8 cellular contexts compared by ENCODE assay signal in the genomic region with DNA sequence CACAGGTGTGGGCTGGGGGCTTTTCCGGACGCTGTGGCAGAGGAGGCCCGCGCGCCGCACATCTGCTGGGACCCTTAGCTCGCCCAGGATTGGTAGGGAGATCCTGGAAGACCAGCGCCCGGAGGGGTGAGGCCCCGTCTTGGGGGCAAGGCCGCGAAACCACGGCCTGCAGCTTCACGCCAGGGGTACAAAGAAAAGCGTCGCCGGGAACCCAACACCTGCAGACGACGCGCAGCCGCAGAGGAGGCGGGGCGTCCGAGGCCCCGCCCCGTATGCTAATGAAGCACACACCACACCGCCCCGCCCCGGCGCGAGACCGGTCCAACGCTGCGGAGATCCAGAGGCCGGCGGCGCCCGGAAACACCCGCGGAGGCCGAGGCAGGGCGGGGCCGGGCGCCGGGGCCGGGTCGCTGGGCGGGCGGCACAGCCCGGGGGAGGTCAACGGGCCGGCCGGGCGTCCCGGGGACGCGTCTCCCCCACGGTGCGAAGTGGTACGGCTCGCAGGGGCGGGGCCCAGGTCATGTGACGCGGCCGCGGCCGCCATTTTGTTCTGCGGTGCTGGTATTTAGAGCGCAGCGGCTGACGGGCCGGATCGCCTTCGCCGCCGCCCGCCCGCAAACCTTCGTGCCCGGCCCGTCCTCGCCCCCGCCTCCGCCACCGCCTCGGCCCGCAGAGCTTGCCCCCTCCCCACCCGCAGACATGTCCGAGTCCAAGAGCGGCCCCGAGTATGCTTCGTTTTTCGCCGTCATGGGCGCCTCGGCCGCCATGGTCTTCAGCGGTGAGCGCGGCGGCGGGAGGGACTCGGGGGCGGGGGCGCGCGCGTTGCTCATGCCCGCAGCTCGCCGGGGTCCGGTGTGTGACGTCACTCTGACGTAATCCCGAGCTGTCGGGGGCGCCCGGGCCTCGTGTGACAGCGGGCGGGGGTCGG. TPM values are rescaled to one million over a fixed set of nuclear protein-coding genes. Genes with fewer than 3 reads are reported as not detected.
DNase-seq lines count a peak whose midpoint lies in the region; ATAC-seq and TF ChIP-seq lines count a peak whose summit lies in the region.

TSS of gene ATP6V0C (plus strand) at position 548 of the 928 bp plus-strand sequence. CDS start at position 700, 152 bp downstream.

- H3K9ac ChIP-seq in DND-41 (ENCODE audit: low read depth, low read length) = peak within 1 kb of the TSS; percentile 95
- peak within 1 kb of the TSS; percentile 98 for H3K9ac ChIP-seq in GM23248
- peak within 1 kb of the TSS; percentile 96 for H3K9ac ChIP-seq in fibroblast of lung (ENCODE audit: insufficient read depth, low read length)

- H3K4me2 ChIP-seq in DND-41 (ENCODE audit: insufficient read depth, low read length) (peak within 1 kb of the TSS; percentile 80), GM23248 (ENCODE audit: unreplicated experiment) (peak within 1 kb of the TSS; percentile 88), fibroblast of lung (ENCODE audit: extremely low read depth, insufficient read depth, low read length) (peak within 1 kb of the TSS; percentile 89)

- DNase-seq in DND-41 (peak; percentile 92), GM23248 (peak; percentile 94), Kasumi-1 (lab: John Stamatoyannopoulos, UW) (peak; percentile 48 to 62), RKO (ENCODE audit: low spot score) (peak; percentile 86), fibroblast of lung (ENCODE audit: low read depth in 2 of 2) (peak; percentile 76 to 82)
- DNase-seq in activated T-helper 1 cell treated with anti-CD3 and anti-CD28 coated beads, Interleukin-2, amount 50 U/mL, for 16 hours (ENCODE audit: low read depth in 1 of 2, low spot score in 1 of 2) = peak; percentile 83 to 85
- peak; percentile 86 to 99 (median 92) for DNase-seq in naive thymus-derived CD8-positive, alpha-beta T cell
- DNase-seq in stimulated activated naive B cell treated with anti-CD40 and anti-IgM and Interleukin-4, amounts not matched to agents 10 μg/mL and 1 μg/mL and 100 μg/mL, for 72 hours = peak; percentile 86

- peak within 1 kb of the TSS; percentile 91 to 99 (median 97) for H3K27ac Mint-ChIP-seq in naive thymus-derived CD8-positive, alpha-beta T cell
- H3K27ac Mint-ChIP-seq in stimulated activated naive B cell treated with anti-CD40 and anti-IgM and Interleukin-4, amounts not matched to agents 10 μg/mL and 1 μg/mL and 100 μg/mL, for 72 hours = peak within 1 kb of the TSS; percentile 98

- WGBS in GM23248 (ENCODE audit: low coverage in 1 of 2, low lambda C conversion rate in 2 of 2, missing lambda C conversion rate in 2 of 2), 2 experiments = 3 to 6% methylated on average over 45 to 92 of the region's 122 CpGs

- peaks cover 0 to 3% (median 0%) of the 10 kb centered on the region in 9 donors for H3K9me3 Mint-ChIP-seq in naive thymus-derived CD8-positive, alpha-beta T cell
- peaks cover 0 to 3% of the 10 kb centered on the region in 2 donors for H3K9me3 Mint-ChIP-seq in stimulated activated naive B cell treated with anti-CD40 and anti-IgM and Interleukin-4, amounts not matched to agents 10 μg/mL and 1 μg/mL and 100 μg/mL, for 72 hours

- H3K27me3 ChIP-seq in DND-41 (ENCODE audit: insufficient read depth, low read length, poor library complexity) (no peaks in the 10 kb centered on the region), GM23248 (replicated peaks; ENCODE audit: insufficient read depth) (no peaks in the 10 kb centered on the region), fibroblast of lung (ENCODE audit: control insufficient read depth, insufficient read depth, low read length) (no peaks in the 10 kb centered on the region)

- H3K9me2 ChIP-seq in GM23248 (ENCODE audit: insufficient read depth) = no peaks in the 10 kb centered on the region

- in situ Hi-C loops in GM23248 (cut with MboI) = no loop called here

- H3K9me3 ChIP-seq in DND-41 (ENCODE audit: insufficient read depth, low read length, severe bottlenecking) (no peaks in the 10 kb centered on the region), GM23248 (ENCODE audit: low read depth) (no peaks in the 10 kb centered on the region), fibroblast of lung (ENCODE audit: control insufficient read depth, insufficient read depth, low read depth, low read length) (no peaks in the 10 kb centered on the region)

- peaks cover 43% of the 10 kb centered on the region for H4K20me1 ChIP-seq in DND-41 (ENCODE audit: insufficient read depth, low read length)
- peaks cover 6% of the 10 kb centered on the region; the same call in 1 of the 2 replicates for H4K20me1 ChIP-seq in GM23248 (ENCODE audit: insufficient read depth)
- peaks cover 2% of the 10 kb centered on the region for H4K20me1 ChIP-seq in fibroblast of lung (ENCODE audit: control insufficient read depth, extremely low read depth, insufficient read depth, low read length)

- peak within 1 kb of the TSS; percentile 67 to 92; a peak in 3 of 4 replicates for H3K4me3 ChIP-seq in DND-41 (ENCODE audit: low read depth in 1 of 2, low read length in 2 of 2)
- peak within 1 kb of the TSS; percentile 76 for H3K4me3 ChIP-seq in GM23248
- peak within 1 kb of the TSS; percentile 57 to 96 (median 90) for H3K4me3 ChIP-seq in fibroblast of lung (replicated peaks in 1 of 4; ENCODE audit: control extremely low read depth in 1 of 4, insufficient read depth in 1 of 4, low read depth in 3 of 4, low read length in 4 of 4)

- peak within 1 kb of the TSS; percentile 87 to 96 (median 91) for H3K4me3 Mint-ChIP-seq in naive thymus-derived CD8-positive, alpha-beta T cell
- peak within 1 kb of the TSS; percentile 96 to 99 for H3K4me3 Mint-ChIP-seq in stimulated activated naive B cell treated with anti-CD40 and anti-IgM and Interleukin-4, amounts not matched to agents 10 μg/mL and 1 μg/mL and 100 μg/mL, for 72 hours

- H3K36me3 ChIP-seq in DND-41 (ENCODE audit: insufficient read depth, low read length) = peaks cover 14% of the 10 kb centered on the region
- H3K36me3 ChIP-seq in GM23248 (ENCODE audit: low read depth) = no peaks in the 10 kb centered on the region
- peaks cover 3% of the 10 kb centered on the region for H3K36me3 ChIP-seq in fibroblast of lung (ENCODE audit: control insufficient read depth, insufficient read depth, low read length)

- no peak for TF ChIP-seq CTCF in DND-41 (IDR thresholded peaks at IDR 0.05; ENCODE audit: borderline replicate concordance, extremely low read depth, low read length, poor library complexity, severe bottlenecking)
- TF ChIP-seq CTCF in fibroblast of lung (conservative IDR thresholded peaks at IDR 0.05 in 1 of 2, IDR thresholded peaks at IDR 0.05 in 1 of 2; ENCODE audit: low read depth in 1 of 2, low read length in 2 of 2) = no peak

- peaks cover 35 to 71% (median 54%) of the 10 kb centered on the region in 4 donors for H3K4me1 Mint-ChIP-seq in naive thymus-derived CD8-positive, alpha-beta T cell
- peaks cover 59 to 90% of the 10 kb centered on the region in 2 donors for H3K4me1 Mint-ChIP-seq in stimulated activated naive B cell treated with anti-CD40 and anti-IgM and Interleukin-4, amounts not matched to agents 10 μg/mL and 1 μg/mL and 100 μg/mL, for 72 hours

- POLR2A ChIA-PET in naive thymus-derived CD8-positive, alpha-beta T cell (lab: Charles Lee) = interaction anchor here (0.6 to 6.8 kb wide), 15 partner anchors 11 to 725 kb away, joined by 3 to 146 read pairs (median 5); partner anchors contain the start of genes CCNF, CEMP1, E4F1 and PDPK1

- H3K4me1 ChIP-seq in DND-41 (ENCODE audit: insufficient read depth, low read length) = peaks cover 50% of the 10 kb centered on the region
- peaks cover 17% of the 10 kb centered on the region for H3K4me1 ChIP-seq in GM23248 (ENCODE audit: insufficient read depth)
- peaks cover 18% of the 10 kb centered on the region for H3K4me1 ChIP-seq in fibroblast of lung (ENCODE audit: control insufficient read depth, extremely low read depth, insufficient read depth, low read length)

- peak; percentile 89 for ATAC-seq in DND-41 (ENCODE audit: insufficient read depth, low read depth)
- ATAC-seq in naive thymus-derived CD8-positive, alpha-beta T cell = peak; percentile 86
- ATAC-seq in stimulated activated naive B cell treated with anti-CD40 and anti-IgM and Interleukin-4, amounts not matched to agents 10 μg/mL and 1 μg/mL and 100 μg/mL, for 72 hours (replicated peaks) = peak; percentile 81 to 90

- H3K27ac ChIP-seq in DND-41 (ENCODE audit: low read length) = peak within 1 kb of the TSS; percentile 89
- peak within 1 kb of the TSS; percentile 85 for H3K27ac ChIP-seq in GM23248
- peak within 1 kb of the TSS; percentile 90 for H3K27ac ChIP-seq in fibroblast of lung (ENCODE audit: insufficient read depth, low read length)

- H3K27me3 Mint-ChIP-seq in naive thymus-derived CD8-positive, alpha-beta T cell = no peaks in the 10 kb centered on the region
- no peaks in the 10 kb centered on the region for H3K27me3 Mint-ChIP-seq in stimulated activated naive B cell treated with anti-CD40 and anti-IgM and Interleukin-4, amounts not matched to agents 10 μg/mL and 1 μg/mL and 100 μg/mL, for 72 hours

- H3K79me2 ChIP-seq in DND-41 (ENCODE audit: insufficient read depth, low read length) = peaks cover 49% of the 10 kb centered on the region
- peaks cover 44% of the 10 kb centered on the region for H3K79me2 ChIP-seq in GM23248 (ENCODE audit: insufficient read depth)
- peaks cover 47% of the 10 kb centered on the region for H3K79me2 ChIP-seq in fibroblast of lung (ENCODE audit: control insufficient read depth, insufficient read depth, low read length)

- peaks cover 0 to 13% (median 0%) of the 10 kb centered on the region in 3 donors for H3K36me3 Mint-ChIP-seq in naive thymus-derived CD8-positive, alpha-beta T cell
- peaks cover 17 to 26% of the 10 kb centered on the region in 2 donors for H3K36me3 Mint-ChIP-seq in stimulated activated naive B cell treated with anti-CD40 and anti-IgM and Interleukin-4, amounts not matched to agents 10 μg/mL and 1 μg/mL and 100 μg/mL, for 72 hours

- H3F3A ChIP-seq in GM23248 (ENCODE audit: insufficient read depth) = peaks cover 12% of the 10 kb centered on the region; the same call in 1 of the 2 replicates

- H2AFZ ChIP-seq in DND-41 (ENCODE audit: low read depth, low read length) = peak within 1 kb of the TSS; percentile 71
- H2AFZ ChIP-seq in GM23248 = peak within 1 kb of the TSS; percentile 47; the same call in 1 of the 2 replicates
- no peak within 1 kb of the TSS for H2AFZ ChIP-seq in fibroblast of lung (ENCODE audit: low read length)

RNA-seq across cellular contexts. Expression of gene ATP6V0C, which starts in this region (rescaled TPM):
- 43.2 and 44.9 TPM in 2 replicates for total RNA-seq in GM23248 (2014; rRNA removed; shearing (Covaris generic))
- polyA plus RNA-seq in GM23248 (2016; fragmentation: Nextera tagmentation; extraction: Ambion mirVana) (186 and 197 TPM in 2 replicates), fibroblast of lung (43.0 and 53.9 TPM in 2 replicates)
- 5.1 and 11.2 TPM in 2 replicates for total RNA-seq in fibroblast of lung
- 209 and 298 TPM in 2 replicates for polyA plus RNA-seq in fibroblast of lung (2012)
- 97.9 and 117 TPM in 2 replicates for polyA minus RNA-seq in fibroblast of lung (ENCODE audit: low replicate concordance)
- 100 to 1,000 TPM; 116 to 123 TPM for total RNA-seq in naive thymus-derived CD8-positive, alpha-beta T cell
- polyA plus RNA-seq in naive thymus-derived CD8-positive, alpha-beta T cell = 10 to 100 TPM; 74.9 to 84.9 (median 77.6) TPM

Comparison
In these comparisons a context has a peak if more than half of its experiments do, and no peak if none do; other contexts are left out.
1. Peak in every context shown above with its lines: DNase-seq, ATAC-seq, H3K4me3 ChIP-seq and H3K27ac ChIP-seq.